ENCODE assay signal across 9 cellular contexts in the genomic region with DNA sequence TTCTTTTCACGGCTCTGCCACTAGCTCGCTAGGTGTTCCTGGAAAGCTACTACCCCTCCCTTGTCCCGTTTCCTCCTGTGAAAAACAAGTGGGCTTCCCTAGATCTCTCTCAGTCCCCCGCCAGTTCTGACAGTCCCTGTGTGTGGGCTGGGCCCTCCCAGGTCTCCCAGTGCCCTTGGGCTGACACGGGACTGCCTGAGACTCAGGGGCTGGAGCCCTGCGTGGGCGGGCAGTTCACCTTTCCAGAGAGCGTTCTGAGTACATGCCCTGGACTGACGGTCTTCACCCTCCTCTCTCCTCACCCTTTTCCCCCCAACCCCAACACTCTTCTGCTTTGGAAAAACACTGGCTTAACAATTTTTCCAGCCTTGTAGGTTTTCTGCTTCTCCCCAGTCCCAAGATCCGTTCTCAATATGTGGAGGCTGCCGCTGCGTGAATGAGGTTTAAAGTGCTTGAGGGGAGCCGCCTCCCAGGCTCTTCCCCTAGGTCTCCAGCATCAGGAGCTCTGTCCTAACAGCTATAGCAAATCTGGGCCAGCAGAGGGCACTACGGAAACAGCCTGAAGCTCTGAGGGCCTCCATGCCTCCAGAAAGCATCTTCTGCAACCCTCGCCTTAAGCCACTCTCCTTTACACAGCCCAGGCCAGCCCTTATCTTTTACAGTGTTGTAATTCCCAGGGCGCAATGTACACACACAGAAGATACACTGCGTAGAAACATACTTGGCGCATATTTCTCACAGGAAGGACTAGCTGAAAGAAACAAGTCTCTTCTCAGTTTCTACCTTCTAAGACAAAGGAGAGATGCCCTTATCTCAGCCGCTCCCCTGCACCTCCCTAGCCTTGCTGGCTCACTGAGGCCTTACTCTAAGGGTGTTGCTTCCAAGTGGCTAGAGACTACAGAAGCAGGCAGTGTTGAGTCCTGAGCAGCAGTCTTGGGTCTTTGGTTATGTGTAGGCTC. TPM values are rescaled to one million over a fixed set of nuclear protein-coding genes. Genes with fewer than 3 reads are reported as not detected.
A peak's percentile ranks its signal among the peaks of the same experiment; 100 is the strongest.
DNase-seq lines count a peak whose midpoint lies in the region; ATAC-seq and TF ChIP-seq lines count a peak whose summit lies in the region.
"Had no signal": no experiment of that assay in that cellular context is flagged by ENCODE, and none has a peak within 500 bp of the region (broad histone marks: within the 10 kb centered on the region; RNA-seq: fewer than 3 reads in every experiment).

No MANE protein-coding gene starts in this region.

- H2AFZ ChIP-seq in SU-DHL-6 (ENCODE audit: low read depth, low read length, severe bottlenecking) (no peak overlapping the region), mesenchymal stem cell (ENCODE audit: low read depth, low read length) (no peak overlapping the region)

- intact Hi-C loops in body of pancreas (cut with DNase I), result no loop called here

- H3K27me3 Mint-ChIP-seq in naive thymus-derived CD8-positive, alpha-beta T cell, result peaks cover 14 to 22% (median 20%) of the 10 kb centered on the region in 5 donors

- no peak overlapping the region for H2BK120ac ChIP-seq in mesenchymal stem cell (ENCODE audit: low read depth, low read length)

- H3F3A ChIP-seq in SU-DHL-6 (ENCODE audit: insufficient read depth), result no peaks in the 10 kb centered on the region

- H3K4me3 Mint-ChIP-seq in naive thymus-derived CD8-positive, alpha-beta T cell, result no peak overlapping the region

- no peaks in the 10 kb centered on the region for H3K4me1 Mint-ChIP-seq in naive thymus-derived CD8-positive, alpha-beta T cell

- H3K27me3 ChIP-seq in SU-DHL-6 (ENCODE audit: low read length) (no peaks in the 10 kb centered on the region), body of pancreas (no peaks in the 10 kb centered on the region), mesenchymal stem cell (ENCODE audit: control insufficient read depth in 1 of 2, insufficient read depth in 1 of 2, low read length in 2 of 2) (peaks cover 14 to 48% of the 10 kb centered on the region in 2 experiments)

- H3K9ac ChIP-seq in SU-DHL-6 (ENCODE audit: low read length), result no peak overlapping the region
- H3K9ac ChIP-seq in mesenchymal stem cell (ENCODE audit: low read length), result no peak overlapping the region

- H2BK15ac ChIP-seq in mesenchymal stem cell (ENCODE audit: low read depth, poor library complexity, severe bottlenecking), result no peak overlapping the region

- H3K9me3 ChIP-seq in SU-DHL-6 (ENCODE audit: insufficient read depth, low read length) (no peaks in the 10 kb centered on the region), body of pancreas (no peaks in the 10 kb centered on the region), mesenchymal stem cell (ENCODE audit: control insufficient read depth, low read length) (no peaks in the 10 kb centered on the region)

- H4K91ac ChIP-seq in mesenchymal stem cell (ENCODE audit: low read length), result no peak overlapping the region

- H3K36me3 ChIP-seq in SU-DHL-6 (ENCODE audit: low read length), result no peaks in the 10 kb centered on the region
- H3K36me3 ChIP-seq in body of pancreas (replicated peaks in 1 of 2; ENCODE audit: insufficient read depth in 1 of 2, low read depth in 2 of 2), result no peaks in the 10 kb centered on the region
- no peaks in the 10 kb centered on the region for H3K36me3 ChIP-seq in mesenchymal stem cell (ENCODE audit: control insufficient read depth in 1 of 2, insufficient read depth in 2 of 2, low read depth in 1 of 2, low read length in 2 of 2)

- no peak overlapping the region for H2BK5ac ChIP-seq in mesenchymal stem cell (ENCODE audit: low read depth, low read length, poor library complexity, severe bottlenecking)

- DNase-seq in DMS153 treated with DMSO at 0.1 percent for 48 hours (lab: John Stamatoyannopoulos, UW; ENCODE audit: unreplicated experiment) (peak; percentile 31), GM20000 (ENCODE audit: low spot score) (peak; percentile 73), HuH-7 (ENCODE audit: low spot score) (peak; percentile 65), body of pancreas (peak; percentile 58 to 69 (median 62)), mesenchymal stem cell (no peak), cortex of kidney (lab: John Stamatoyannopoulos, UW) (no peak)
- DNase-seq in naive thymus-derived CD8-positive, alpha-beta T cell, result peak in 9 of 10 donors; percentile 6 to 65 (median 15)

- H3K23ac ChIP-seq in mesenchymal stem cell (ENCODE audit: low read length in 2 of 2), result no peak overlapping the region

- H3K4me1 ChIP-seq in body of pancreas, result no peaks in the 10 kb centered on the region
- H3K4me1 ChIP-seq in mesenchymal stem cell (ENCODE audit: control insufficient read depth, insufficient read depth, low read depth, low read length), result no peaks in the 10 kb centered on the region

- no peak for TF ChIP-seq POLR2A in body of pancreas (IDR thresholded peaks at IDR 0.05)

- H3K9me2 ChIP-seq in SU-DHL-6 (replicated peaks; ENCODE audit: insufficient read depth, low read length), result no peaks in the 10 kb centered on the region

- H3K79me2 ChIP-seq in SU-DHL-6 (ENCODE audit: insufficient read depth, low read length), result no peaks in the 10 kb centered on the region

- peak; percentile 71 for ATAC-seq in body of pancreas
- ATAC-seq in naive thymus-derived CD8-positive, alpha-beta T cell, result peak; percentile 45 to 52

- H3K4me3 ChIP-seq in SU-DHL-6 (ENCODE audit: insufficient read depth, low read length, poor library complexity, severe bottlenecking) (no peak overlapping the region), body of pancreas (no peak overlapping the region), mesenchymal stem cell (ENCODE audit: insufficient read depth in 1 of 2, low read depth in 1 of 2, low read length in 2 of 2) (no peak overlapping the region)

- H4K20me1 ChIP-seq in SU-DHL-6 (ENCODE audit: low read depth, low read length), result no peaks in the 10 kb centered on the region

- 33 to 37% methylated on average over 19 of the region's 19 CpGs for WGBS in body of pancreas, 2 donors
- WGBS in mesenchymal stem cell, result 53% methylated on average over 19 of the region's 19 CpGs

- no peak overlapping the region for H3K27ac ChIP-seq in SU-DHL-6 (ENCODE audit: low read depth, low read length)
- H3K27ac ChIP-seq in body of pancreas, result no peak overlapping the region
- H3K27ac ChIP-seq in mesenchymal stem cell (ENCODE audit: low read length, poor library complexity, severe bottlenecking), result no peak overlapping the region

- H3K14ac ChIP-seq in mesenchymal stem cell (ENCODE audit: low read length in 2 of 2), result no peak overlapping the region

- no peak overlapping the region for H4K8ac ChIP-seq in mesenchymal stem cell (ENCODE audit: low read length)

- H3K18ac ChIP-seq in mesenchymal stem cell (ENCODE audit: low read depth in 1 of 2, low read length in 2 of 2), result no peak overlapping the region

- POLR2A ChIA-PET in naive thymus-derived CD8-positive, alpha-beta T cell (lab: Charles Lee), result no interaction called here

- no peak overlapping the region for H3K4me2 ChIP-seq in SU-DHL-6 (ENCODE audit: low read depth, low read length, poor library complexity, severe bottlenecking)
- no peak overlapping the region for H3K4me2 ChIP-seq in mesenchymal stem cell (ENCODE audit: low read length, poor library complexity, severe bottlenecking)

- no peak overlapping the region for H2BK12ac ChIP-seq in mesenchymal stem cell (ENCODE audit: low read length in 2 of 2)

- no peaks in the 10 kb centered on the region for H3K36me3 Mint-ChIP-seq in naive thymus-derived CD8-positive, alpha-beta T cell

- H3K4ac ChIP-seq in mesenchymal stem cell (ENCODE audit: low read depth in 1 of 2, low read length in 2 of 2), result no peak overlapping the region

- TF ChIP-seq CTCF in GM20000 (IDR thresholded peaks at IDR 0.05; ENCODE audit: extremely low read depth, missing control alignments) (peak; percentile 77), SU-DHL-6 (IDR thresholded peaks at IDR 0.05; ENCODE audit: insufficient read depth, low read length, poor library complexity, severe bottlenecking) (peak; percentile 68), body of pancreas (IDR thresholded peaks at IDR 0.05) (peak in 6 of 7 experiments; percentile 39 to 61 (median 46))

- no peaks in the 10 kb centered on the region for H3K9me3 Mint-ChIP-seq in naive thymus-derived CD8-positive, alpha-beta T cell

- H3K27ac Mint-ChIP-seq in naive thymus-derived CD8-positive, alpha-beta T cell, result peak overlapping the region in 1 of 10 donors; percentile 22

- no peaks in the 10 kb centered on the region for H3K79me1 ChIP-seq in mesenchymal stem cell (replicated peaks; ENCODE audit: low read length, poor library complexity, severe bottlenecking)

- no peak overlapping the region for H2AK5ac ChIP-seq in mesenchymal stem cell (ENCODE audit: low read length, severe bottlenecking)

RNA-seq across cellular contexts. Expression of gene DCD, which starts 10.4 kb away (rescaled TPM):
- not detected for total RNA-seq in body of pancreas
- not detected for total RNA-seq in naive thymus-derived CD8-positive, alpha-beta T cell
- polyA plus RNA-seq in naive thymus-derived CD8-positive, alpha-beta T cell, result not detected
- not detected for polyA plus RNA-seq in mesenchymal stem cell (2013, experiment 1 of 2)
- not detected for polyA plus RNA-seq in mesenchymal stem cell (2013, experiment 2 of 2)
- total RNA-seq: urinary bladder had no signal
- polyA plus RNA-seq: urinary bladder had no signal

RNA-seq across cellular contexts. Expression of gene LACRT, which starts 23.9 kb away (rescaled TPM):
- total RNA-seq in body of pancreas, result not detected
- total RNA-seq in naive thymus-derived CD8-positive, alpha-beta T cell, result not detected
- polyA plus RNA-seq in naive thymus-derived CD8-positive, alpha-beta T cell, result not detected
- not detected for polyA plus RNA-seq in mesenchymal stem cell (2013, experiment 1 of 2)
- not detected for polyA plus RNA-seq in mesenchymal stem cell (2013, experiment 2 of 2)
- total RNA-seq: urinary bladder had no signal
- polyA plus RNA-seq: urinary bladder had no signal

Comparison
In these comparisons a context has a peak if more than half of its experiments do, and no peak if none do; other contexts are left out.
1. DNase-seq: peak in DMS153 treated with DMSO at 0.1 percent for 48 hours (single experiment), GM20000 (single experiment), HuH-7 (single experiment), body of pancreas (4 of 4) and naive thymus-derived CD8-positive, alpha-beta T cell (9 of 10); none in mesenchymal stem cell (single experiment) and cortex of kidney (single experiment).
2. Peak in every context shown above with its lines, with median percentiles within 50 percentile points of each other: CTCF ChIP-seq.